30 cellular contexts compared by ENCODE assay signal in genomic region chr10:93775330-93775729, GRCh38. TPM values are rescaled to one million over a fixed set of nuclear protein-coding genes. Genes with fewer than 3 reads are reported as not detected.
A peak's percentile ranks its signal among the peaks of the same experiment; 100 is the strongest.
DNase-seq lines count a peak whose midpoint lies in the region; ATAC-seq, FAIRE-seq and TF ChIP-seq lines count a peak whose summit lies in the region.
"Had no signal": no experiment of that assay in that cellular context is flagged by ENCODE, and none has a peak within 500 bp of the region (broad histone marks: within the 10 kb centered on the region; RNA-seq: fewer than 3 reads in every experiment).

No MANE protein-coding gene starts in this region.

- no peak overlapping the region for H3K27ac ChIP-seq in 22Rv1
- peak overlapping the region; percentile 51 to 72 for H3K27ac ChIP-seq in liver (ENCODE audit: low read depth in 1 of 2, low read length in 2 of 2)
- H3K27ac ChIP-seq in heart right ventricle = no peak overlapping the region
- no peak overlapping the region for H3K27ac ChIP-seq in hepatocyte
- H3K27ac ChIP-seq: BLaER1, SJCRH30 had no signal

- H3K36me3 ChIP-seq in bronchial epithelial cell (ENCODE audit: control insufficient read depth, insufficient read depth, low read length) (no peaks in the 10 kb centered on the region), liver (ENCODE audit: control insufficient read depth in 4 of 4, insufficient read depth in 3 of 4, low read depth in 1 of 4, low read length in 3 of 4) (no peaks in the 10 kb centered on the region), heart right ventricle (no peaks in the 10 kb centered on the region), hepatocyte (replicated peaks; ENCODE audit: insufficient read depth, low read depth) (no peaks in the 10 kb centered on the region)
- H3K36me3 ChIP-seq: BLaER1, SJCRH30 had no signal

- DNase-seq in LNCaP clone FGC (ENCODE audit: low read depth) (no peak), bronchial epithelial cell (ENCODE audit: low read depth) (peak; percentile 4), HuH-7.5 (ENCODE audit: low spot score) (no peak), NCI-H2227 (lab: John Stamatoyannopoulos, UW; ENCODE audit: unreplicated experiment) (no peak), heart right ventricle (no peak), hepatocyte (ENCODE audit: low spot score) (no peak)
- DNase-seq: CD4-positive, alpha-beta T cell; GDM1; IMR-90; KG1; NCI-H1048; NCI-H1417; NCI-H1694; NCI-H2029 treated with DMSO at 0.1 percent for 48 hours; NCI-H226; NCI-H510A; NCI-H69; SJCRH30 had no signal

- peak; percentile 25; the same call in 1 of the 2 replicates for TF ChIP-seq CTCF in 22Rv1 (IDR thresholded peaks at IDR 0.05)
- 0 out of 2 replicates have a peak, but pooled peaks have one; percentile 10 for TF ChIP-seq CTCF in LNCaP clone FGC (IDR thresholded peaks at IDR 0.05; ENCODE audit: control insufficient read depth, extremely low read depth, insufficient read depth)
- TF ChIP-seq CTCF in bronchial epithelial cell (IDR thresholded peaks at IDR 0.05; ENCODE audit: insufficient read depth, low read length, severe bottlenecking) = no peak
- TF ChIP-seq CTCF in liver (IDR thresholded peaks at IDR 0.05; ENCODE audit: low read depth, low read length, missing input control) = peak; percentile 58
- no peak for TF ChIP-seq CTCF in heart right ventricle (IDR thresholded peaks at IDR 0.05)
- TF ChIP-seq CTCF in hepatocyte (IDR thresholded peaks at IDR 0.05; ENCODE audit: poor library complexity) = no peak

- no peaks in the 10 kb centered on the region for H3K9me2 ChIP-seq in hepatocyte (replicated peaks; ENCODE audit: insufficient read depth)

- peak; percentile 41 to 72 for TF ChIP-seq RAD21 in liver (IDR thresholded peaks at IDR 0.05)

- no peaks in the 10 kb centered on the region for H3K79me2 ChIP-seq in hepatocyte

- H3K9ac ChIP-seq in liver (ENCODE audit: low read depth in 1 of 2, low read length in 2 of 2) = no peak overlapping the region
- H3K9ac ChIP-seq: BLaER1 had no signal

- H2AFZ ChIP-seq in hepatocyte = no peak overlapping the region

- H3K9me3 ChIP-seq in liver (ENCODE audit: control insufficient read depth in 4 of 4, low read length in 3 of 4) (no peaks in the 10 kb centered on the region), heart right ventricle (no peaks in the 10 kb centered on the region), hepatocyte (ENCODE audit: low read depth) (no peaks in the 10 kb centered on the region)
- H3K9me3 ChIP-seq: BLaER1, SJCRH30 had no signal

- H3K4me1 ChIP-seq in liver (ENCODE audit: control insufficient read depth in 4 of 4, insufficient read depth in 4 of 4, low read length in 3 of 4) (peaks cover 9 to 51% (median 48%) of the 10 kb centered on the region in 4 donors), heart right ventricle (no peaks in the 10 kb centered on the region), hepatocyte (ENCODE audit: insufficient read depth) (no peaks in the 10 kb centered on the region)
- H3K4me1 ChIP-seq: BLaER1, SJCRH30 had no signal

- H3K27me3 ChIP-seq in bronchial epithelial cell (ENCODE audit: control insufficient read depth, insufficient read depth, low read length) (peaks cover 5% of the 10 kb centered on the region), liver (ENCODE audit: control insufficient read depth in 4 of 4, insufficient read depth in 4 of 4, low read length in 3 of 4) (no peaks in the 10 kb centered on the region), heart right ventricle (peaks cover 0 to 9% (median 0%) of the 10 kb centered on the region in 7 donors), hepatocyte (no peaks in the 10 kb centered on the region)
- H3K27me3 ChIP-seq: BLaER1, SJCRH30 had no signal

- no peak for FAIRE-seq in bronchial epithelial cell (lab: Jason Lieb, UNC)
- FAIRE-seq: D721Med, GM12891, H54, HTR-8/SVneo, RCC 7860 had no signal

- no peaks in the 10 kb centered on the region for H4K20me1 ChIP-seq in hepatocyte (ENCODE audit: insufficient read depth, poor library complexity, severe bottlenecking)
- H4K20me1 ChIP-seq: BLaER1 had no signal

- H3K4me3 ChIP-seq in LNCaP clone FGC (ENCODE audit: low read depth, low read length) (no peak overlapping the region), bronchial epithelial cell (ENCODE audit: low read depth, low read length) (no peak overlapping the region), liver (ENCODE audit: low read depth in 1 of 3, low read length in 3 of 3) (no peak overlapping the region), heart right ventricle (no peak overlapping the region), hepatocyte (no peak overlapping the region)
- H3K4me3 ChIP-seq: BLaER1, SJCRH30 had no signal

- no peak overlapping the region for H3K4me2 ChIP-seq in hepatocyte
- H3K4me2 ChIP-seq: BLaER1 had no signal

- WGBS in liver = 32% methylated on average over 5 of the region's 5 CpGs
- 83 to 84% methylated on average over 5 of the region's 5 CpGs for WGBS in heart right ventricle, 2 donors
- WGBS in hepatocyte (ENCODE audit: low lambda C conversion rate, missing lambda C conversion rate) = 65% methylated on average over 5 of the region's 5 CpGs

- intact Hi-C loops in heart right ventricle (cut with DNase I) = no loop called here

- ATAC-seq in heart right ventricle = no peak
- ATAC-seq: Right ventricle myocardium inferior, SK-N-SH treated with all-trans-retinoic acid at 6 μM for 48 hours had no signal

TF ChIP-seq in liver, 16 proteins besides CTCF, POLR2A, EP300 and RAD21:
- TF ChIP-seq EGR1 (IDR thresholded peaks at IDR 0.05; ENCODE audit: low read depth in 2 of 2) (no peak), ATF3 (IDR thresholded peaks at IDR 0.05) (no peak), MAX (IDR thresholded peaks at IDR 0.05) (peak; percentile 57), SP1 (IDR thresholded peaks at IDR 0.05) (peak; percentile 78), FOXA2 (IDR thresholded peaks at IDR 0.05) (peak; percentile 64), HNF4A (conservative IDR thresholded peaks at IDR 0.05) (peak; percentile 84 to 94), RXRA (IDR thresholded peaks at IDR 0.05) (peak; percentile 67 to 90), FOXA1 (IDR thresholded peaks at IDR 0.05) (peak; percentile 30), REST (IDR thresholded peaks at IDR 0.05) (no peak), YY1 (IDR thresholded peaks at IDR 0.05) (peak; percentile 43), NR2F2 (IDR thresholded peaks at IDR 0.05) (no peak), TAF1 (conservative IDR thresholded peaks at IDR 0.05) (no peak), JUND (IDR thresholded peaks at IDR 0.05) (peak in 1 of 2 donors; percentile 76), ZBTB33 (IDR thresholded peaks at IDR 0.05) (no peak), GABPA (IDR thresholded peaks at IDR 0.05 in 1 of 2, conservative IDR thresholded peaks at IDR 0.05 in 1 of 2) (peak in 1 of 2 donors; percentile 31), HNF4G (IDR thresholded peaks at IDR 0.05) (no peak)
TF ChIP-seq in liver: peak in this region for 9.

RNA-seq across cellular contexts. Expression of gene LGI1, which starts 17.6 kb away (rescaled TPM):
- total RNA-seq in bronchial epithelial cell (not detected in 2 replicates), liver (1 to 10 TPM in 1 of 2 donors, not detected in 1; 1.2 TPM), heart right ventricle (under 1 TPM in 5 of 10 donors, not detected in 5; 0.38 to 0.68 (median 0.45) TPM), hepatocyte (0.60 and 2.6 TPM in 2 replicates)
- polyA plus RNA-seq in liver (1 to 10 TPM in 1 of 2 donors, under 1 TPM in 1; 0.28 to 1.1 TPM), heart right ventricle (under 1 TPM in 1 of 2 donors, not detected in 1; 0.03 TPM), hepatocyte (0.21 and 0.56 TPM in 2 replicates)
- total RNA-seq: A172; CD4-positive, alpha-beta T cell; IMR-90; Right ventricle myocardium inferior; SJCRH30 had no signal
- polyA plus RNA-seq: AG04450, IMR-90 had no signal

Comparison
In these comparisons a context has a peak if more than half of its experiments do, and no peak if none do; other contexts are left out.
1. H3K27ac ChIP-seq: peak in liver (2 of 2); none in 22Rv1 (single experiment), heart right ventricle (0 of 10) and hepatocyte (single experiment).
2. CTCF ChIP-seq: peak in 22Rv1 (single experiment), LNCaP clone FGC (single experiment) and liver (single experiment); none in bronchial epithelial cell (single experiment), heart right ventricle (0 of 9) and hepatocyte (single experiment).